In genomic region chr2:11058129-11058528, GRCh38 we compare ENCODE assay signal across 5 cellular contexts.
"Had no signal": no experiment of that assay in that cellular context is flagged by ENCODE, and none has a peak within 500 bp of the region (broad histone marks: within the 10 kb centered on the region; RNA-seq: fewer than 3 reads in every experiment).

No MANE protein-coding gene starts in this region.

- H3K27ac Mint-ChIP-seq: GM23338, H9 had no signal

- H3K4me1 Mint-ChIP-seq: GM23338, H9 had no signal

- H3K4me3 Mint-ChIP-seq: GM23338, H9 had no signal

- DNase-seq: H9, HCEC 1CT, IMR-90 had no signal

- ATAC-seq: GM23338, K562 had no signal
